ENCODE assay signal across 15 cellular contexts in genomic region chr11:65293909-65294381, GRCh38. TPM values are rescaled to one million over a fixed set of nuclear protein-coding genes. Genes with fewer than 3 reads are reported as not detected.
DNase-seq lines count a peak whose midpoint lies in the region; ATAC-seq, FAIRE-seq and TF ChIP-seq lines count a peak whose summit lies in the region.
"Had no signal": no experiment of that assay in that cellular context is flagged by ENCODE, and none has a peak within 500 bp of the region (broad histone marks: within the 10 kb centered on the region; RNA-seq: fewer than 3 reads in every experiment).

No MANE protein-coding gene starts in this region.

- H3K4me3 ChIP-seq in dorsolateral prefrontal cortex (peak overlapping the region in 2 of 59 donors; percentile 5 to 8), lung (no peak overlapping the region), spleen (no peak overlapping the region)
- H3K4me3 ChIP-seq: HAP-1 had no signal

- H3K56ac ChIP-seq in H9 (ENCODE audit: insufficient read length, low read depth, low read length), result no peak overlapping the region

- peaks cover 0 to 9% of the 10 kb centered on the region in 2 experiments; a peak in 1 of 4 replicates for H3K4me1 Mint-ChIP-seq in H9

- DNase-seq in H9 (no peak), dorsolateral prefrontal cortex (no peak), lung (ENCODE audit: low spot score) (no peak), spleen (no peak), NCI-H1105 (lab: John Stamatoyannopoulos, UW) (no peak), GM12892 (ENCODE audit: insufficient read length) (no peak)
- DNase-seq in stimulated activated CD4-positive, alpha-beta T cell treated with anti-CD3 and anti-CD28 coated beads, Interleukin-4, amount 100 ng/mL, for 1 hour, result no peak
- DNase-seq: naive B cell, NCI-H1048, NCI-H345 had no signal

- H2AFZ ChIP-seq in H9 (ENCODE audit: low read length), result no peak overlapping the region

- no peak overlapping the region for H3K4ac ChIP-seq in H9 (ENCODE audit: low read depth, low read length)

- no peaks in the 10 kb centered on the region for H4K20me1 ChIP-seq in H9 (ENCODE audit: control insufficient read depth, insufficient read depth, insufficient read length)

- H3K36me3 Mint-ChIP-seq in H9 (ENCODE audit: insufficient read depth in 1 of 3, low read depth in 3 of 3), result peaks cover 34 to 95% (median 78%) of the 10 kb centered on the region in 3 experiments

- H2AK5ac ChIP-seq in H9 (ENCODE audit: insufficient read length, low read length), result no peak overlapping the region

- H3K79me1 ChIP-seq in H9 (ENCODE audit: insufficient read depth, low read depth, low read length, poor library complexity, severe bottlenecking), result no peaks in the 10 kb centered on the region

- H3K36me3 ChIP-seq in lung (ENCODE audit: control insufficient read depth in 2 of 2, insufficient read depth in 2 of 2, low read length in 2 of 2), result peaks cover 0 to 24% of the 10 kb centered on the region in 2 donors
- H3K36me3 ChIP-seq in spleen, result peaks cover 0 to 100% (median 52%) of the 10 kb centered on the region in 6 donors

- TF ChIP-seq CTCF in H9 (conservative IDR thresholded peaks at IDR 0.05) (no peak), dorsolateral prefrontal cortex (IDR thresholded peaks at IDR 0.05 in 54 of 56, conservative IDR thresholded peaks at IDR 0.05 in 2 of 56; ENCODE audit: low read depth in 1 of 56, partially characterized antibody in 56 of 56) (no peak), lung (IDR thresholded peaks at IDR 0.05; ENCODE audit: control extremely low read depth, extremely low read depth) (no peak), spleen (IDR thresholded peaks at IDR 0.05 in 8 of 11, conservative IDR thresholded peaks at IDR 0.05 in 3 of 11) (no peak)

- H3K23me2 ChIP-seq in H9 (ENCODE audit: insufficient read length, low read depth, low read length, poor library complexity, severe bottlenecking), result no peaks in the 10 kb centered on the region

- H3K14ac ChIP-seq in H9 (ENCODE audit: insufficient read depth, low read length), result no peak overlapping the region

- no peak overlapping the region for H4K91ac ChIP-seq in H9 (ENCODE audit: insufficient read length, low read depth, low read length)

- no peak overlapping the region for H2BK5ac ChIP-seq in H9 (ENCODE audit: insufficient read length, low read length)

- no peak overlapping the region for H3K4me3 Mint-ChIP-seq in H9
- H3K4me3 Mint-ChIP-seq: activated T-helper 17 cell treated with anti-CD3 and anti-CD28 coated beads, Interleukin-2, amount 50 U/mL, for 72 hours; naive B cell had no signal

- H3K9ac ChIP-seq in H9 (ENCODE audit: extremely low read depth, insufficient read length, low read length), result no peak overlapping the region

- H3K18ac ChIP-seq in H9 (ENCODE audit: insufficient read length, low read depth, low read length), result no peak overlapping the region

- H3K9me3 ChIP-seq in H9 (ENCODE audit: control insufficient read depth, low read depth, low read length) (no peaks in the 10 kb centered on the region), lung (ENCODE audit: control insufficient read depth in 2 of 2, insufficient read depth in 1 of 2, low read length in 1 of 2) (no peaks in the 10 kb centered on the region), spleen (no peaks in the 10 kb centered on the region)
- H3K9me3 ChIP-seq: HAP-1 had no signal

- no peak overlapping the region for H4K5ac ChIP-seq in H9 (ENCODE audit: insufficient read length, low read depth, low read length)

- TF ChIP-seq POLR2A in spleen (IDR thresholded peaks at IDR 0.05) (no peak), GM12892 (IDR thresholded peaks at IDR 0.05; ENCODE audit: low read depth, low read length) (no peak)

- H3K23ac ChIP-seq in H9 (ENCODE audit: insufficient read length, low read depth, low read length), result no peak overlapping the region

- no peaks in the 10 kb centered on the region for H3K79me2 ChIP-seq in H9 (ENCODE audit: insufficient read depth, low read length)

- WGBS in H9 (ENCODE audit: extremely low coverage, insufficient read length, low lambda C conversion rate), result no CpG with 5 or more reads among the region's 10 CpGs
- WGBS in lung, 2 donors, result 86 to 87% methylated on average over 10 of the region's 10 CpGs
- WGBS in spleen, 5 donors, result 83 to 87% (median 85%) methylated on average over 10 of the region's 10 CpGs

- H2BK12ac ChIP-seq in H9 (ENCODE audit: insufficient read length, low read depth, low read length), result no peak overlapping the region

- no peaks in the 10 kb centered on the region for H3K9me3 Mint-ChIP-seq in H9
- H3K9me3 Mint-ChIP-seq: activated T-helper 17 cell treated with anti-CD3 and anti-CD28 coated beads, Interleukin-2, amount 50 U/mL, for 72 hours; naive B cell had no signal

- no peak overlapping the region for H2BK120ac ChIP-seq in H9 (ENCODE audit: low read depth, low read length, poor library complexity, severe bottlenecking)

- no peak for FAIRE-seq in GM12892 (lab: Jason Lieb, UNC)
- FAIRE-seq: endothelial cell of umbilical vein had no signal

- H3K27ac ChIP-seq in H9 (ENCODE audit: insufficient read length, low read depth, low read length), result no peak overlapping the region
- peak overlapping the region; percentile 59 to 100 (median 98) for H3K27ac ChIP-seq in dorsolateral prefrontal cortex
- H3K27ac ChIP-seq in lung (ENCODE audit: low read depth in 1 of 2, low read length in 1 of 2), result peak overlapping the region; percentile 21 to 53
- H3K27ac ChIP-seq in spleen, result peak overlapping the region in 6 of 8 donors; percentile 48 to 95 (median 86)

- H3K27me3 Mint-ChIP-seq in H9 (ENCODE audit: low read depth), result no peaks in the 10 kb centered on the region
- H3K27me3 Mint-ChIP-seq: activated T-helper 17 cell treated with anti-CD3 and anti-CD28 coated beads, Interleukin-2, amount 50 U/mL, for 72 hours; naive B cell had no signal

- H2BK15ac ChIP-seq in H9 (ENCODE audit: low read depth, low read length), result no peak overlapping the region

- no peak overlapping the region for H3T11ph ChIP-seq in H9 (ENCODE audit: low read length)

- H2BK20ac ChIP-seq in H9 (ENCODE audit: low read depth, low read length, poor library complexity, severe bottlenecking), result no peak overlapping the region

- H4K8ac ChIP-seq in H9 (replicated peaks; ENCODE audit: insufficient read length, low read depth, low read length), result no peak overlapping the region

- intact Hi-C loops in dorsolateral prefrontal cortex (cut with DNase I) (no loop called here), spleen (cut with DNase I; ENCODE audit: low total_unique reads) (no loop called here)

- H3K27ac Mint-ChIP-seq in H9, result 0 out of 7 replicates have a peak overlapping the region, but pooled peaks of 2 of the 3 experiments have one; percentile 9 to 19
- H3K27ac Mint-ChIP-seq: activated T-helper 17 cell treated with anti-CD3 and anti-CD28 coated beads, Interleukin-2, amount 50 U/mL, for 72 hours had no signal

- no peak for ATAC-seq in lung (ENCODE audit: insufficient read depth, low FRiP score)
- ATAC-seq in GM21619 (IDR thresholded peaks at IDR 0.05; ENCODE audit: unreplicated experiment), result no peak
- ATAC-seq: activated T-helper 17 cell treated with anti-CD3 and anti-CD28 coated beads, Interleukin-2, amount 50 U/mL, for 72 hours; Panc1 had no signal

- H3K4me1 ChIP-seq in H9 (ENCODE audit: insufficient read depth, low read length) (no peaks in the 10 kb centered on the region; the same call in 1 of the 2 replicates), lung (ENCODE audit: control insufficient read depth in 2 of 2, insufficient read depth in 2 of 2, low read length in 2 of 2) (peaks cover 2 to 11% of the 10 kb centered on the region in 2 donors), spleen (peaks cover 21 to 98% (median 65%) of the 10 kb centered on the region in 6 donors)
- H3K4me1 ChIP-seq: HAP-1 had no signal

- H3K27me3 ChIP-seq in H9 (ENCODE audit: insufficient read depth, low read length) (no peaks in the 10 kb centered on the region), dorsolateral prefrontal cortex (no peaks in the 10 kb centered on the region), lung (ENCODE audit: control insufficient read depth, insufficient read depth) (no peaks in the 10 kb centered on the region), spleen (replicated peaks in 1 of 7) (no peaks in the 10 kb centered on the region)

- no peak overlapping the region for H3K4me2 ChIP-seq in H9 (ENCODE audit: insufficient read depth, insufficient read length, low read length)

RNA-seq across cellular contexts. Expression of gene CDC42EP2, which starts 20.7 kb away (rescaled TPM):
- total RNA-seq in H9 (2021) (10.9 and 11.9 TPM in 2 replicates), dorsolateral prefrontal cortex (10 to 100 TPM in 115 of 120 experiments, 1 to 10 TPM in 5; 7.5 to 83.6 (median 20.5) TPM), lung (10 to 100 TPM in 1 of 2 donors, 1 to 10 TPM in 1; 9.2 to 28.9 TPM), spleen (10 to 100 TPM; 14.5 to 48.0 (median 26.4) TPM)
- polyA plus RNA-seq in lung (10 to 100 TPM; 23.4 to 35.0 TPM), spleen (10 to 100 TPM in 1 of 3 donors, 1 to 10 TPM in 2; 4.2 to 13.4 (median 7.1) TPM)
- not detected for polyA plus RNA-seq in GM12892 (2012; ENCODE audit: missing spikeins)

RNA-seq across cellular contexts. Expression of gene POLA2, which starts 32.2 kb away (rescaled TPM):
- total RNA-seq in H9 (2021), result 37.7 and 41.5 TPM in 2 replicates
- 10 to 100 TPM in 36 of 120 experiments, 1 to 10 TPM in 84; 4.5 to 16.1 (median 8.9) TPM for total RNA-seq in dorsolateral prefrontal cortex
- 10 to 100 TPM in 1 of 2 donors, 1 to 10 TPM in 1; 9.7 to 14.2 TPM for total RNA-seq in lung
- 1 to 10 TPM; 4.5 to 9.2 TPM for polyA plus RNA-seq in lung
- total RNA-seq in spleen, result 10 to 100 TPM; 10.6 to 25.9 (median 19.1) TPM
- polyA plus RNA-seq in spleen, result 10 to 100 TPM in 2 of 3 donors, 1 to 10 TPM in 1; 9.0 to 12.2 (median 10.7) TPM
- polyA plus RNA-seq in GM12892 (2012; ENCODE audit: missing spikeins), result 43.0 TPM

RNA-seq across cellular contexts. Expression of gene DPF2, which starts 39.7 kb away (rescaled TPM):
- 75.3 and 81.4 TPM in 2 replicates for total RNA-seq in H9 (2021)
- total RNA-seq in dorsolateral prefrontal cortex, result 100 to 1,000 TPM in 5 of 120 experiments, 10 to 100 TPM in 115; 51.4 to 114 (median 73.5) TPM
- total RNA-seq in lung, result 10 to 100 TPM; 44.6 to 53.2 TPM
- polyA plus RNA-seq in lung, result 10 to 100 TPM; 21.5 to 25.0 TPM
- total RNA-seq in spleen, result 10 to 100 TPM; 35.7 to 67.0 (median 51.5) TPM
- 10 to 100 TPM; 20.5 to 27.2 (median 24.3) TPM for polyA plus RNA-seq in spleen
- 30.6 TPM for polyA plus RNA-seq in GM12892 (2012; ENCODE audit: missing spikeins)
